ENCODE assay signal across 16 cellular contexts in the genomic region with DNA sequence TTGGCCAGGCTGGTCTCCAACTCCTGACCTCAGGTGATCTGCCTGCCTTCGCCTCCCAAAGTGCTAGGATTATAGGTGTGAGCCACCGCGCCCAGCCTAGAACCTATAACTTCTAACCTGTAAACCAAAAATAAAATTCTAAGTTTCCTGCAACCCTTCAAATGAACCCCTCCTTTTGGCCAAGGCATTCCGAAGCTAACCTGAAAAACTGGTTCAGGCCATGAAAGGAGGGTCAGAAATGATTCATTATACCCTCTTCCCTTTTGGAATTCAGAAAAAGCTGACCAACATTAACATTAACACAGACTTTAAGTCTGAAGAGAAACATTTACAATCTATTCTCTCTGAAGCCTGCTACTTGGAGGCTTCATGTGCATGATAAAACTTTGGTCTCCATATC.
DNase-seq lines count a peak whose midpoint lies in the region; ATAC-seq and TF ChIP-seq lines count a peak whose summit lies in the region.
"Had no signal": no experiment of that assay in that cellular context is flagged by ENCODE, and none has a peak within 500 bp of the region (broad histone marks: within the 10 kb centered on the region; RNA-seq: fewer than 3 reads in every experiment).

No MANE protein-coding gene starts in this region.

- H3K14ac ChIP-seq in H9 (ENCODE audit: insufficient read depth, low read length), result no peak overlapping the region

- ATAC-seq in foreskin keratinocyte (peak; percentile 68), GM18517 (IDR thresholded peaks at IDR 0.05; ENCODE audit: unreplicated experiment) (no peak), GM18520 (IDR thresholded peaks at IDR 0.05; ENCODE audit: unreplicated experiment) (no peak)
- ATAC-seq: CD8-positive, alpha-beta T cell had no signal

- H2BK15ac ChIP-seq in H9 (ENCODE audit: low read depth, low read length), result no peak overlapping the region

- H2AK5ac ChIP-seq in H9 (ENCODE audit: insufficient read length, low read length), result no peak overlapping the region

- H3K4me3 Mint-ChIP-seq in H9, result no peak overlapping the region
- no peak overlapping the region for H3K4me3 Mint-ChIP-seq in immature natural killer cell
- H3K4me3 Mint-ChIP-seq: CD8-positive, alpha-beta T cell had no signal

- H3K27me3 Mint-ChIP-seq in H9 (ENCODE audit: low read depth) (no peaks in the 10 kb centered on the region), immature natural killer cell (ENCODE audit: low read depth in 3 of 3) (peaks cover 0 to 2% (median 0%) of the 10 kb centered on the region in 3 donors)

- WGBS in H9 (ENCODE audit: extremely low coverage, insufficient read length, low lambda C conversion rate), result no CpG with 5 or more reads among the region's 4 CpGs
- WGBS in smooth muscle cell (ENCODE audit: low lambda C conversion rate), result 81% methylated on average over 4 of the region's 4 CpGs

- H3K4me2 ChIP-seq in H9 (ENCODE audit: insufficient read depth, insufficient read length, low read length), result no peak overlapping the region
- H3K4me2 ChIP-seq in smooth muscle cell, result no peak overlapping the region
- H3K4me2 ChIP-seq: BLaER1 treated with 17β-estradiol and CSF1 and Interleukin-3, amounts not matched to agents 10 nM and 100 nM had no signal

- H2AFZ ChIP-seq in H9 (ENCODE audit: low read length), result no peak overlapping the region
- H2AFZ ChIP-seq in smooth muscle cell (ENCODE audit: low read depth), result peak overlapping the region; percentile 1
- H2AFZ ChIP-seq: GM23248 had no signal

- DNase-seq in H9 (no peak), RWPE1 (ENCODE audit: low spot score) (peak; percentile 3), foreskin keratinocyte (peak; percentile 18 to 66), smooth muscle cell (lab: John Stamatoyannopoulos, UW; ENCODE audit: unreplicated experiment) (no peak), immature natural killer cell (no peak)
- DNase-seq: CD8-positive, alpha-beta T cell; DMS79; GM23248; KG1; NCI-H1694 treated with DMSO at 0.1 percent for 48 hours; NCI-H748 treated with DMSO at 0.1 percent for 48 hours; NK-92 treated with Interleukin-12 subunit alpha and Interleukin-12 subunit beta, amount 100 ng/mL, for 24 hours; SHP77 treated with DMSO at 0.1 percent for 48 hours had no signal

- no peaks in the 10 kb centered on the region for H3K79me1 ChIP-seq in H9 (ENCODE audit: insufficient read depth, low read depth, low read length, poor library complexity, severe bottlenecking)

- no peaks in the 10 kb centered on the region for H3K36me3 ChIP-seq in smooth muscle cell (ENCODE audit: low read depth)
- H3K36me3 ChIP-seq: BLaER1 treated with 17β-estradiol and CSF1 and Interleukin-3, amounts not matched to agents 10 nM and 100 nM had no signal

- TF ChIP-seq CTCF in H9 (conservative IDR thresholded peaks at IDR 0.05) (no peak), RWPE1 (conservative IDR thresholded peaks at IDR 0.05; ENCODE audit: low read depth) (no peak), foreskin keratinocyte (conservative IDR thresholded peaks at IDR 0.05) (no peak), smooth muscle cell (IDR thresholded peaks at IDR 0.05; ENCODE audit: borderline replicate concordance, insufficient read depth, poor library complexity, severe bottlenecking) (no peak)

- H2BK120ac ChIP-seq in H9 (ENCODE audit: low read depth, low read length, poor library complexity, severe bottlenecking), result no peak overlapping the region

- no peak overlapping the region for H3K18ac ChIP-seq in H9 (ENCODE audit: insufficient read length, low read depth, low read length)

- no peak overlapping the region for H3T11ph ChIP-seq in H9 (ENCODE audit: low read length)

- H2BK20ac ChIP-seq in H9 (ENCODE audit: low read depth, low read length, poor library complexity, severe bottlenecking), result no peak overlapping the region

- H3K56ac ChIP-seq in H9 (ENCODE audit: insufficient read length, low read depth, low read length), result no peak overlapping the region

- H3K9ac ChIP-seq in H9 (ENCODE audit: extremely low read depth, insufficient read length, low read length) (no peak overlapping the region), smooth muscle cell (ENCODE audit: low read depth) (no peak overlapping the region)
- H3K9ac ChIP-seq: BLaER1 treated with 17β-estradiol and CSF1 and Interleukin-3, amounts not matched to agents 10 nM and 100 nM; GM23248 had no signal

- no peak overlapping the region for H3K23ac ChIP-seq in H9 (ENCODE audit: insufficient read length, low read depth, low read length)

- H3K27me3 ChIP-seq in H9 (ENCODE audit: insufficient read depth, low read length), result no peaks in the 10 kb centered on the region
- H3K27me3 ChIP-seq in foreskin keratinocyte, result no peaks in the 10 kb centered on the region
- no peaks in the 10 kb centered on the region for H3K27me3 ChIP-seq in smooth muscle cell (ENCODE audit: low read depth)
- H3K27me3 ChIP-seq: BLaER1 treated with 17β-estradiol and CSF1 and Interleukin-3, amounts not matched to agents 10 nM and 100 nM had no signal

- CTCF ChIA-PET in RWPE1 (lab: Yijun Ruan, JAX), result interaction anchor here (0.6 kb wide), 1 partner anchor 111 kb away, joined by 4 read pairs; no protein-coding TSS in a partner anchor

- H3K27ac ChIP-seq in H9 (ENCODE audit: insufficient read length, low read depth, low read length), result no peak overlapping the region
- H3K27ac ChIP-seq in RWPE1, result no peak overlapping the region
- no peak overlapping the region for H3K27ac ChIP-seq in foreskin keratinocyte
- H3K27ac ChIP-seq in smooth muscle cell (ENCODE audit: low read depth), result peak overlapping the region; percentile 27
- H3K27ac ChIP-seq: BLaER1 treated with 17β-estradiol and CSF1 and Interleukin-3, amounts not matched to agents 10 nM and 100 nM; GM23248 had no signal

- no peak overlapping the region for H4K91ac ChIP-seq in H9 (ENCODE audit: insufficient read length, low read depth, low read length)

- peaks cover 4% of the 10 kb centered on the region; the same call in 1 of the 2 replicates for H3K4me1 ChIP-seq in H9 (ENCODE audit: insufficient read depth, low read length)
- H3K4me1 ChIP-seq in foreskin keratinocyte, result peaks cover 9% of the 10 kb centered on the region
- no peaks in the 10 kb centered on the region for H3K4me1 ChIP-seq in smooth muscle cell (ENCODE audit: low read depth)
- H3K4me1 ChIP-seq: BLaER1 treated with 17β-estradiol and CSF1 and Interleukin-3, amounts not matched to agents 10 nM and 100 nM had no signal

- H4K5ac ChIP-seq in H9 (ENCODE audit: insufficient read length, low read depth, low read length), result no peak overlapping the region

- H3K36me3 Mint-ChIP-seq in H9 (ENCODE audit: insufficient read depth in 1 of 3, low read depth in 3 of 3) (no peaks in the 10 kb centered on the region), immature natural killer cell (no peaks in the 10 kb centered on the region)
- H3K36me3 Mint-ChIP-seq: CD8-positive, alpha-beta T cell had no signal

- no peak overlapping the region for H3K4ac ChIP-seq in H9 (ENCODE audit: low read depth, low read length)

- no peak overlapping the region for H4K8ac ChIP-seq in H9 (replicated peaks; ENCODE audit: insufficient read length, low read depth, low read length)

- H3K9me3 ChIP-seq in H9 (ENCODE audit: control insufficient read depth, low read depth, low read length), result no peaks in the 10 kb centered on the region
- no peaks in the 10 kb centered on the region for H3K9me3 ChIP-seq in smooth muscle cell (replicated peaks; ENCODE audit: low read depth)
- H3K9me3 ChIP-seq: BLaER1 treated with 17β-estradiol and CSF1 and Interleukin-3, amounts not matched to agents 10 nM and 100 nM had no signal

- H3K23me2 ChIP-seq in H9 (ENCODE audit: insufficient read length, low read depth, low read length, poor library complexity, severe bottlenecking), result no peaks in the 10 kb centered on the region

- H2BK12ac ChIP-seq in H9 (ENCODE audit: insufficient read length, low read depth, low read length), result no peak overlapping the region

- H3K9me3 Mint-ChIP-seq in H9 (no peaks in the 10 kb centered on the region), immature natural killer cell (peaks cover 0 to 16% (median 7%) of the 10 kb centered on the region in 6 donors)

- H4K20me1 ChIP-seq in H9 (ENCODE audit: control insufficient read depth, insufficient read depth, insufficient read length), result no peaks in the 10 kb centered on the region
- no peaks in the 10 kb centered on the region for H4K20me1 ChIP-seq in smooth muscle cell (ENCODE audit: low read depth)
- H4K20me1 ChIP-seq: BLaER1 treated with 17β-estradiol and CSF1 and Interleukin-3, amounts not matched to agents 10 nM and 100 nM had no signal

- peaks cover 9 to 16% of the 10 kb centered on the region in 2 experiments for H3K4me1 Mint-ChIP-seq in H9
- H3K4me1 Mint-ChIP-seq in immature natural killer cell, result no peaks in the 10 kb centered on the region

- H2BK5ac ChIP-seq in H9 (ENCODE audit: insufficient read length, low read length), result no peak overlapping the region

- H3K4me3 ChIP-seq in smooth muscle cell, result no peak overlapping the region
- H3K4me3 ChIP-seq: BLaER1 treated with 17β-estradiol and CSF1 and Interleukin-3, amounts not matched to agents 10 nM and 100 nM; GM23248 had no signal

- H3F3A ChIP-seq in smooth muscle cell (ENCODE audit: low read depth), result no peaks in the 10 kb centered on the region

- no peaks in the 10 kb centered on the region for H3K79me2 ChIP-seq in H9 (ENCODE audit: insufficient read depth, low read length)
- H3K79me2 ChIP-seq in smooth muscle cell (ENCODE audit: low read depth), result no peaks in the 10 kb centered on the region

- H3K27ac Mint-ChIP-seq in H9, result peak overlapping the region; percentile 23 to 31 (median 26); a peak in 4 of 7 replicates
- H3K27ac Mint-ChIP-seq in immature natural killer cell, result no peak overlapping the region
- H3K27ac Mint-ChIP-seq: CD8-positive, alpha-beta T cell had no signal

- POLR2A ChIA-PET in RWPE1 (lab: Yijun Ruan, JAX; ENCODE audit: low non-redundant PET), result no interaction called here

Comparison
In these comparisons a context has a peak if more than half of its experiments do, and no peak if none do; other contexts are left out.
1. DNase-seq: peak in RWPE1 (single experiment) and foreskin keratinocyte (2 of 2); none in H9 (single experiment), smooth muscle cell (single experiment) and immature natural killer cell (0 of 3).
2. H3K27ac Mint-ChIP-seq: peak in H9 (3 of 3); none in immature natural killer cell (0 of 6).